In the genomic region with DNA sequence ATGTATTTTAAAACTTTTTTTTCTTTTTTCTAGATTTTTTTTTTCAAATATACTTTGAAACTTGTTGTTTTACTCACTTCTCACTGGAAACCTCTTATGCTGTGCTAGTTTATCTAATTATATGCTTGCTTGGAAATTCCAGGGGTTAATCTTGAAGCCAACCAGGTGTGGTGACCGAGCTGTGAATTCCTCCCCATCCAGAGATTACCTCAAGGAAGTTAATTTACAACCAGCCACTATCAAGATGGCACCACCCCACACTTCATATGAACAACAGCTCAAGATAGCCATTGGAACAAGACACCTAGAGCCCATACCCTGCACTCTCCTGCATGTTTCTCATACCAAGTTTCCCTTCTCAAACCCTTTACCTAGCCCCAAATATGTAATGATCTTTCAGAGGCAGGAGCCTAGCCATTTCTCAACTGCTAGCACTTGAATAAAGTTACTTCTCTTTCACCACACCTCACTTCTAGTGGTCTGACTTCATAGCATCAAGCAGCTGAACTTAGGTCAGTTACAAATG, we compare ENCODE assay signal across 16 cellular contexts.
DNase-seq lines count a peak whose midpoint lies in the region; TF ChIP-seq lines count a peak whose summit lies in the region.
"Had no signal": no experiment of that assay in that cellular context is flagged by ENCODE, and none has a peak within 500 bp of the region (broad histone marks: within the 10 kb centered on the region; RNA-seq: fewer than 3 reads in every experiment).

No MANE protein-coding gene starts in this region.

- H3K4me1 Mint-ChIP-seq in HFFc6 (ENCODE audit: low read depth) = no peaks in the 10 kb centered on the region
- H3K4me1 Mint-ChIP-seq: H9, IgD-negative memory B cell had no signal

- no peak overlapping the region for H4K5ac ChIP-seq in mesendoderm (ENCODE audit: low read length)

- no peak overlapping the region for H3K27ac Mint-ChIP-seq in HFFc6
- H3K27ac Mint-ChIP-seq: CD4-positive, alpha-beta T cell; H9; IgD-negative memory B cell had no signal

- no peak overlapping the region for H2BK120ac ChIP-seq in mesendoderm (ENCODE audit: low read depth, low read length)

- H3K9me3 Mint-ChIP-seq in HFFc6 = peaks cover 19% of the 10 kb centered on the region

- TF ChIP-seq CTCF in right atrium auricular region (IDR thresholded peaks at IDR 0.05) (no peak), HFFc6 (IDR thresholded peaks at IDR 0.05) (no peak)

- H3K23ac ChIP-seq in mesendoderm (ENCODE audit: low read length) = no peak overlapping the region

- H3K4me1 ChIP-seq in mesendoderm (ENCODE audit: control insufficient read depth, low read depth, low read length) (no peaks in the 10 kb centered on the region), right atrium auricular region (no peaks in the 10 kb centered on the region)

- H3K36me3 ChIP-seq in mesendoderm (ENCODE audit: control insufficient read depth, insufficient read depth, low read length) = no peaks in the 10 kb centered on the region
- H3K36me3 ChIP-seq in right atrium auricular region = no peaks in the 10 kb centered on the region
- H3K36me3 ChIP-seq: BE2C had no signal

- DNase-seq in glomerular visceral epithelial cell (ENCODE audit: extremely low spot score) = peak; percentile 59
- DNase-seq in kidney tubule cell (ENCODE audit: low spot score) = peak; percentile 67
- DNase-seq in mesendoderm = peak; percentile 74
- no peak for DNase-seq in right atrium auricular region (ENCODE audit: low spot score)
- DNase-seq in HFFc6 = no peak
- no peak for DNase-seq in inferior parietal cortex (ENCODE audit: extremely low spot score)
- DNase-seq in SK-N-DZ (ENCODE audit: low spot score) = no peak
- DNase-seq: ACHN; BE2C; C1 segment of cervical spinal cord; Calu3; CD4-positive, alpha-beta T cell; DMS79 treated with DMSO at 0.1 percent for 48 hours; GF-D8; H9 had no signal

- no peaks in the 10 kb centered on the region for H3K79me2 ChIP-seq in mesendoderm (ENCODE audit: control insufficient read depth, insufficient read depth, low read length)

- no peaks in the 10 kb centered on the region for H3K79me1 ChIP-seq in mesendoderm (ENCODE audit: low read length)

- H3K4me2 ChIP-seq in mesendoderm (ENCODE audit: low read length) = no peak overlapping the region

- H3K27me3 Mint-ChIP-seq in HFFc6 (ENCODE audit: insufficient read depth) = peaks cover 1% of the 10 kb centered on the region; the same call in 1 of the 2 replicates
- H3K27me3 Mint-ChIP-seq: CD4-positive, alpha-beta T cell; IgD-negative memory B cell had no signal

- H3K18ac ChIP-seq in mesendoderm (ENCODE audit: low read length) = no peak overlapping the region

- no peak overlapping the region for H3K27ac ChIP-seq in mesendoderm (ENCODE audit: low read depth, low read length)
- H3K27ac ChIP-seq in right atrium auricular region = no peak overlapping the region

- H3K4me3 ChIP-seq in mesendoderm (ENCODE audit: low read length) = no peak overlapping the region
- no peak overlapping the region for H3K4me3 ChIP-seq in right atrium auricular region

- H2AK5ac ChIP-seq in mesendoderm (ENCODE audit: low read length) = no peak overlapping the region

- H4K8ac ChIP-seq in mesendoderm (ENCODE audit: low read depth, low read length) = no peak overlapping the region

- H3K4ac ChIP-seq in mesendoderm (ENCODE audit: low read depth, low read length) = no peak overlapping the region

- H3K9ac ChIP-seq in mesendoderm (ENCODE audit: low read length) = no peak overlapping the region

- H3K27me3 ChIP-seq in mesendoderm (ENCODE audit: insufficient read depth, low read length, poor library complexity) (no peaks in the 10 kb centered on the region), right atrium auricular region (no peaks in the 10 kb centered on the region)
- H3K27me3 ChIP-seq: BE2C had no signal

- WGBS in mesendoderm (ENCODE audit: extremely low coverage, insufficient coverage, low lambda C conversion rate) = no CpG with 5 or more reads among the region's 1 CpG

- no peaks in the 10 kb centered on the region for H3K36me3 Mint-ChIP-seq in HFFc6 (ENCODE audit: low read depth)
- H3K36me3 Mint-ChIP-seq: IgD-negative memory B cell had no signal

- H3K56ac ChIP-seq in mesendoderm (ENCODE audit: low read length) = no peak overlapping the region

- no peak overlapping the region for H3K4me3 Mint-ChIP-seq in HFFc6
- H3K4me3 Mint-ChIP-seq: CD4-positive, alpha-beta T cell; H9; IgD-negative memory B cell had no signal

- peaks cover 0 to 7% of the 10 kb centered on the region in 2 donors for H3K9me3 ChIP-seq in right atrium auricular region
- H3K9me3 ChIP-seq: BE2C had no signal

- H2BK5ac ChIP-seq in mesendoderm (ENCODE audit: low read length) = no peak overlapping the region

- H2BK15ac ChIP-seq in mesendoderm (replicated peaks; ENCODE audit: low read depth) = no peak overlapping the region

Comparison
In these comparisons a context has a peak if more than half of its experiments do, and no peak if none do; other contexts are left out.
1. DNase-seq: peak in glomerular visceral epithelial cell (single experiment), kidney tubule cell (single experiment) and mesendoderm (single experiment); none in right atrium auricular region (single experiment), HFFc6 (single experiment), inferior parietal cortex (single experiment) and SK-N-DZ (single experiment).